Comparison of ENCODE assay signal across 23 cellular contexts in the genomic region with DNA sequence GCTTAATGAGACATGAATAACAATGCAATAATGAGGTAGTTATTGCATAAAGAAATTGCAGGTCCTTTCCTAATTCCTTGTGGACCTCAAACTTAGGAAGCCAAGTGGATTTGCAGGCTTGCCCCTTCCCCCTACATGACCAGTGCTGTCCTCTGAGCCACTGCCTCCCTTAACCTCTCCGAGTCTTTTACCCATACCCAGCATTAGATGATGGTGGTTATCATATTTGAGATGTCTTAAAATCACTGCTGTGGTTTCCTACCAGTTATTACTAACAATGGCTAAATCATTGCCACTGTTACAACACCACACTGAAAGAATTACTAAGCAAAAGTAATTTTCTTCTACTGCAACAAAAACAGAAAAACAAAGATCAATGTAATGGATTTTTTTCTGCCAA.
"Had no signal": no experiment of that assay in that cellular context is flagged by ENCODE, and none has a peak within 500 bp of the region (broad histone marks: within the 10 kb centered on the region; RNA-seq: fewer than 3 reads in every experiment).

No MANE protein-coding gene starts in this region.

- H3K4me3 ChIP-seq: SJSA1, SK-N-MC had no signal

- DNase-seq: IMR-90, Karpas-422, KG1, MM.1S, NCI-H1092 treated with DMSO at 0.1 percent for 48 hours, NCI-H1436, NCI-H187, NCI-H2029, NCI-H2081 treated with DMSO at 0.1 percent for 48 hours, NCI-H2171, NCI-H226, NCI-H446, NCI-H510A, NCI-H524 treated with DMSO at 0.1 percent for 48 hours, NCI-H69, NCI-H774, Right ventricle myocardium superior, RPMI8226, SIG-M5 had no signal

- H3K27ac ChIP-seq: SJSA1, SK-N-MC had no signal

- H3K4me1 ChIP-seq: SJSA1 had no signal

- H3K27me3 ChIP-seq: SJSA1 had no signal

- H3K9me3 ChIP-seq: SJSA1 had no signal

- FAIRE-seq: HepG2, RCC 7860 had no signal
